14 cellular contexts compared by ENCODE assay signal in genomic region chr17:17579691-17580090, GRCh38. TPM values are rescaled to one million over a fixed set of nuclear protein-coding genes. Genes with fewer than 3 reads are reported as not detected.
DNase-seq lines count a peak whose midpoint lies in the region; ATAC-seq lines count a peak whose summit lies in the region.
"Had no signal": no experiment of that assay in that cellular context is flagged by ENCODE, and none has a peak within 500 bp of the region (broad histone marks: within the 10 kb centered on the region; RNA-seq: fewer than 3 reads in every experiment).

No MANE protein-coding gene starts in this region.

- no peaks in the 10 kb centered on the region for H3K9me3 ChIP-seq in aorta (ENCODE audit: control insufficient read depth, low read length)
- H3K9me3 ChIP-seq: SJSA1 had no signal

- peaks cover 0 to 2% of the 10 kb centered on the region in 2 donors for H3K36me3 ChIP-seq in aorta (ENCODE audit: control insufficient read depth in 1 of 2, insufficient read depth in 2 of 2, low read length in 1 of 2)
- H3K36me3 ChIP-seq: SJSA1 had no signal

- no peaks in the 10 kb centered on the region for H3K4me1 ChIP-seq in aorta (ENCODE audit: control insufficient read depth in 1 of 2, insufficient read depth in 2 of 2, low read length in 2 of 2)
- H3K4me1 ChIP-seq: SJSA1 had no signal

- intact Hi-C loops in aorta (cut with DNase I): no loop called here

- DNase-seq in NCI-H82 (lab: John Stamatoyannopoulos, UW) (peak; percentile 42), NCI-H82 treated with DMSO at 0.1 percent for 48 hours (lab: John Stamatoyannopoulos, UW; ENCODE audit: unreplicated experiment) (no peak), NCI-H2196 treated with DMSO at 0.1 percent for 48 hours (lab: John Stamatoyannopoulos, UW; ENCODE audit: unreplicated experiment) (peak; percentile 9), left lobe of liver (ENCODE audit: low spot score) (no peak), aorta (no peak)
- DNase-seq in stimulated activated naive CD8-positive, alpha-beta T cell treated with anti-CD3 and anti-CD28 coated beads, Interleukin-15, Interleukin-2, amounts not matched to agents 100 U/mL and 50 U/mL, for 24 hours: no peak
- DNase-seq: CD4-positive, CD25-positive, alpha-beta regulatory T cell; KBM-7; NCI-H1048; NCI-H1694; NCI-H774 had no signal

- WGBS in aorta, 2 donors: 94 to 95% methylated on average over 8 of the region's 8 CpGs

- ATAC-seq in left lobe of liver: peak; percentile 33
- peak; percentile 31 for ATAC-seq in aorta (ENCODE audit: low FRiP score)
- no peak for ATAC-seq in stimulated activated naive CD8-positive, alpha-beta T cell treated with anti-CD3 and anti-CD28 coated beads, Interleukin-15, Interleukin-2, amounts not matched to agents 100 U/mL and 50 U/mL, for 24 hours
- ATAC-seq in activated CD4-positive, CD25-positive, alpha-beta regulatory T cell treated with anti-CD3 and anti-CD28 coated beads, Interleukin-2, amount 50 U/mL, for 24 hours: no peak
- ATAC-seq: GM23338 had no signal

- no peak overlapping the region for H3K27ac ChIP-seq in aorta (ENCODE audit: low read depth in 1 of 2, low read length in 2 of 2)
- H3K27ac ChIP-seq: SJSA1 had no signal

- no peak overlapping the region for H3K4me3 ChIP-seq in aorta (ENCODE audit: low read length in 2 of 2)
- H3K4me3 ChIP-seq: GM23338, SJSA1 had no signal

- H3K27me3 ChIP-seq in aorta (ENCODE audit: control insufficient read depth in 1 of 2, insufficient read depth in 2 of 2, low read length in 1 of 2): no peaks in the 10 kb centered on the region
- H3K27me3 ChIP-seq: SJSA1 had no signal

RNA-seq across cellular contexts. Expression of gene PEMT, which starts 11.8 kb away (rescaled TPM):
- total RNA-seq in left lobe of liver: 180 TPM
- total RNA-seq in aorta: 10 to 100 TPM; 15.3 to 17.7 TPM
- polyA plus RNA-seq in aorta: 10 to 100 TPM in 1 of 2 donors, 1 to 10 TPM in 1; 4.5 to 23.8 TPM

Comparison
In these comparisons a context has a peak if more than half of its experiments do, and no peak if none do; other contexts are left out.
1. DNase-seq: peak in NCI-H82 (single experiment) and NCI-H2196 treated with DMSO at 0.1 percent for 48 hours (single experiment); none in NCI-H82 treated with DMSO at 0.1 percent for 48 hours (single experiment), left lobe of liver (single experiment), aorta (0 of 2) and stimulated activated naive CD8-positive, alpha-beta T cell treated with anti-CD3 and anti-CD28 coated beads, Interleukin-15, Interleukin-2, amounts not matched to agents 100 U/mL and 50 U/mL, for 24 hours (single experiment).
2. ATAC-seq: peak in left lobe of liver (single experiment) and aorta (single experiment); none in stimulated activated naive CD8-positive, alpha-beta T cell treated with anti-CD3 and anti-CD28 coated beads, Interleukin-15, Interleukin-2, amounts not matched to agents 100 U/mL and 50 U/mL, for 24 hours (single experiment) and activated CD4-positive, CD25-positive, alpha-beta regulatory T cell treated with anti-CD3 and anti-CD28 coated beads, Interleukin-2, amount 50 U/mL, for 24 hours (0 of 2).